31 cellular contexts compared by ENCODE assay signal in genomic region chr1:7516892-7517291, GRCh38.
"Had no signal": no experiment of that assay in that cellular context is flagged by ENCODE, and none has a peak within 500 bp of the region (broad histone marks: within the 10 kb centered on the region; RNA-seq: fewer than 3 reads in every experiment).

No MANE protein-coding gene starts in this region.

- H3K27ac ChIP-seq: brain microvascular endothelial cell, esophagus muscularis mucosa, foreskin keratinocyte, WERI-Rb-1 had no signal

- H3K4me3 ChIP-seq: esophagus muscularis mucosa, gastrocnemius medialis had no signal

- ATAC-seq: activated CD4-positive, CD25-positive, alpha-beta regulatory T cell treated with anti-CD3 and anti-CD28 coated beads, Interleukin-2, amount 50 U/mL, for 24 hours; activated CD8-positive, alpha-beta T cell treated with anti-CD3 and anti-CD28 coated beads for 36 hours; activated T-cell treated with anti-CD3 and anti-CD28 coated beads, Interleukin-2, amount 50 U/mL, for 4 hours; activated T-helper 17 cell treated with anti-CD3 and anti-CD28 coated beads, Interleukin-2, amount 50 U/mL, for 72 hours; effector memory CD8-positive, alpha-beta T cell; foreskin keratinocyte; T-helper 17 cell had no signal

- H3K36me3 ChIP-seq: brain microvascular endothelial cell, esophagus muscularis mucosa, gastrocnemius medialis, WERI-Rb-1 had no signal

- FAIRE-seq: astrocyte, colon had no signal

- DNase-seq: activated B cell treated with CpG ODN at 0.5 μM for 24 hours; activated CD4-positive, alpha-beta T cell treated with anti-CD3 and anti-CD28 coated beads for 48 hours; activated CD4-positive, alpha-beta T cell treated with anti-CD3 and anti-CD28 coated beads, Interleukin-2, amount 50 U/mL, for 1 hour; activated CD4-positive, alpha-beta T cell treated with anti-CD3 and anti-CD28 coated beads, Interleukin-2, amount 50 U/mL, for 48 hours; activated CD8-positive, alpha-beta memory T cell treated with anti-CD3 and anti-CD28 coated beads for 24 hours; activated CD8-positive, alpha-beta T cell treated with anti-CD3 and anti-CD28 coated beads for 36 hours; activated effector memory CD4-positive, alpha-beta T cell treated with Interleukin-2 at 50 U/mL for 16 hours; activated gamma-delta T cell treated with Interleukin-2 at 50 U/mL for 16 hours; activated naive CD4-positive, alpha-beta T cell treated with anti-CD3 and anti-CD28 coated beads, Interleukin-2, amount 50 U/mL, for 16 hours; activated naive CD4-positive, alpha-beta T cell treated with Interleukin-2 at 50 U/mL for 16 hours; activated T-cell treated with anti-CD3 and anti-CD28 coated beads, Interleukin-2, amount 50 U/mL, for 4 hours; amniotic stem cell; anterior cingulate cortex; brain microvascular endothelial cell; caudate nucleus; cortex of kidney; dermis blood vessel endothelial cell; effector CD4-positive, alpha-beta T cell; effector memory CD8-positive, alpha-beta T cell; erythroblast; foreskin keratinocyte; T-helper 1 cell; T-helper 17 cell; T1000 had no signal

- H3K9me3 ChIP-seq: esophagus muscularis mucosa, gastrocnemius medialis had no signal

- H3K4me1 ChIP-seq: foreskin keratinocyte had no signal

- H3K27me3 ChIP-seq: brain microvascular endothelial cell, esophagus muscularis mucosa, gastrocnemius medialis had no signal
